ENCODE assay signal across 8 cellular contexts in genomic region chr4:177051473-177052060, GRCh38.
DNase-seq lines count a peak whose midpoint lies in the region; ATAC-seq and TF ChIP-seq lines count a peak whose summit lies in the region.

No MANE protein-coding gene starts in this region.

- H3K9me3 Mint-ChIP-seq in activated naive CD4-positive, alpha-beta T cell treated with anti-CD3 and anti-CD28 coated beads for 36 hours = no peaks in the 10 kb centered on the region

- CTCF ChIA-PET in activated naive CD4-positive, alpha-beta T cell treated with anti-CD3 and anti-CD28 coated beads for 36 hours (lab: Charles Lee) = interaction anchor here (0.6 to 1.3 kb wide), 3 partner anchors 86 to 674 kb away, joined by 3 to 5 read pairs (median 3); no protein-coding TSS in a partner anchor

- H3K27me3 Mint-ChIP-seq in activated naive CD4-positive, alpha-beta T cell treated with anti-CD3 and anti-CD28 coated beads for 36 hours (ENCODE audit: low read depth) = peaks cover 6% of the 10 kb centered on the region
- H3K27me3 Mint-ChIP-seq in T-helper 17 cell = peaks cover 48% of the 10 kb centered on the region

- no peaks in the 10 kb centered on the region for H3K4me1 Mint-ChIP-seq in activated naive CD4-positive, alpha-beta T cell treated with anti-CD3 and anti-CD28 coated beads for 36 hours (ENCODE audit: low read depth)
- peaks cover 3% of the 10 kb centered on the region for H3K4me1 Mint-ChIP-seq in T-helper 17 cell

- H3K4me3 ChIP-seq in coronary artery = no peak overlapping the region

- H3K4me3 Mint-ChIP-seq in activated naive CD4-positive, alpha-beta T cell treated with anti-CD3 and anti-CD28 coated beads for 36 hours = no peak overlapping the region
- H3K4me3 Mint-ChIP-seq in T-helper 17 cell = no peak overlapping the region

- no peaks in the 10 kb centered on the region for H3K9me3 ChIP-seq in T-helper 17 cell (ENCODE audit: control insufficient read depth, low read length, poor library complexity, severe bottlenecking)

- H3K36me3 Mint-ChIP-seq in activated naive CD4-positive, alpha-beta T cell treated with anti-CD3 and anti-CD28 coated beads for 36 hours (ENCODE audit: low read depth) = no peaks in the 10 kb centered on the region
- H3K36me3 Mint-ChIP-seq in T-helper 17 cell (ENCODE audit: low read depth) = no peaks in the 10 kb centered on the region

- ATAC-seq in GM21526 (IDR thresholded peaks at IDR 0.05; ENCODE audit: low FRiP score, unreplicated experiment) (peak; percentile 94), HG03575 (IDR thresholded peaks at IDR 0.05; ENCODE audit: extremely low read depth, insufficient number of reproducible peaks, low FRiP score, unreplicated experiment) (peak; percentile 79), T-helper 17 cell (peak; percentile 50)

- TF ChIP-seq CTCF in coronary artery (IDR thresholded peaks at IDR 0.05) = no peak

- DNase-seq in activated naive CD4-positive, alpha-beta T cell treated with anti-CD3 and anti-CD28 coated beads for 36 hours = peak; percentile 30
- DNase-seq in activated naive CD4-positive, alpha-beta T cell treated with anti-CD3 and anti-CD28 coated beads, Interleukin-2, amount 50 U/mL, for 16 hours = no peak
- no peak for DNase-seq in T-helper 17 cell
- DNase-seq in islet precursor cell = peak; percentile 68
- DNase-seq in coronary artery (ENCODE audit: low spot score) = no peak
- DNase-seq in NCI-H2196 treated with DMSO at 0.1 percent for 48 hours (lab: John Stamatoyannopoulos, UW; ENCODE audit: unreplicated experiment) = no peak

- H3K27ac Mint-ChIP-seq in activated naive CD4-positive, alpha-beta T cell treated with anti-CD3 and anti-CD28 coated beads for 36 hours = no peak overlapping the region
- no peak overlapping the region for H3K27ac Mint-ChIP-seq in T-helper 17 cell

- intact Hi-C loops in activated naive CD4-positive, alpha-beta T cell treated with anti-CD3 and anti-CD28 coated beads for 36 hours (cut with micrococcal nuclease) = loop anchor here (10.0 kb wide), 1 partner anchor 283 kb away; no protein-coding TSS in a partner anchor

- H3K27ac ChIP-seq in coronary artery = no peak overlapping the region

Comparison
In these comparisons a context has a peak if more than half of its experiments do, and no peak if none do; other contexts are left out.
1. DNase-seq: peak in activated naive CD4-positive, alpha-beta T cell treated with anti-CD3 and anti-CD28 coated beads for 36 hours (single experiment) and islet precursor cell (single experiment); none in activated naive CD4-positive, alpha-beta T cell treated with anti-CD3 and anti-CD28 coated beads, Interleukin-2, amount 50 U/mL, for 16 hours (single experiment), T-helper 17 cell (0 of 3), coronary artery (single experiment) and NCI-H2196 treated with DMSO at 0.1 percent for 48 hours (single experiment).
2. Peak in every context shown above with its lines, with median percentiles within 50 percentile points of each other: ATAC-seq.